ENCODE assay signal across 1 cellular context in the genomic region with DNA sequence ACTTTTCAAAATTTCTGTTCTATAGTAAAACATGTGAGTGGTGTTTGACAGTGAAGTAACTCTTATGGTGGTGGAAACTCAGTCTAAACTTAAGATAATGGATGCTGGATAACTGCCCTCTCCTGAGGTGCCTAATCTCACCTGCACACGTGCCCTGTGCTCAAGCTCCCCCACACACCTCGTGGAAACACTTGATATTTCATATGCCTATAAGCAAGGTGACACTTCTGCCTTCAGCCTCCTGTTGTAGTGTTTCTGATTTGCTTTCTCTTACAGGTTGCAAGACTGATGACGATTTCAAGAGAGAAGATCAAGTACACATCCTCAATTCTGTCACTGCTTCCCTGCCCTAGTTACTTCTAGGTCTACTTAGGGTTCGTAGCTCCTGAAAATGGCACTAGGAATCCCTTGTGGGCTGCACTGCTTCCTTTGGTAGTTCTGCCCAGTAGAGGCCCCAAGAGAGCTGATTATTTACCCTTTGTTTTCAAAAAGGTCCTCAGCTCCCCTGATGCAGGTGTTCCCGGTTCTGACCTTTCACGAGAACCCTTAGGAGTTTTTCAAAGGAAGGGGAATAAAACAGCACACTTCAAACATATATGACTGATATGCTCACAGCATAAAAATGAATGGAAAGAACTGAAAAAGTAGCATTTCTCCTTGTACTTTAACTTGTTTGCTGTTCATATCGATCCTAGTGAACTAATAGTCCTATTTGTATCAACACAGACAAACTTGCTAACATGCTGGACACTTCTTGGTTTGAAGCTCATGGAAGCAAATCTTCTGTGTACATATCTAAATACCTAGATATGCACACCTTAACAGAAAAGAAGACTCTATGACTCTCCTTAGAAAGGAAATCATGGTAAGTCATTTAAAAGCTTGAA.
TF ChIP-seq lines count a peak whose summit lies in the region.

No MANE protein-coding gene starts in this region.

TF ChIP-seq in H1, 55 proteins besides CTCF, POLR2A, EP300 and RAD21:
- TF ChIP-seq SIN3A (conservative IDR thresholded peaks at IDR 0.05 in 1 of 2, IDR thresholded peaks at IDR 0.05 in 1 of 2; ENCODE audit: low read depth in 1 of 2, low read length in 2 of 2): no peak
- TF ChIP-seq EGR1 (IDR thresholded peaks at IDR 0.05; ENCODE audit: borderline replicate concordance, low read depth, low read length): no peak
- no peak for TF ChIP-seq KDM1A (IDR thresholded peaks at IDR 0.05; ENCODE audit: borderline replicate concordance, low read length)
